Comparison of ENCODE assay signal across 8 cellular contexts in genomic region chr14:31026395-31027096, GRCh38. TPM values are rescaled to one million over a fixed set of nuclear protein-coding genes. Genes with fewer than 3 reads are reported as not detected.
DNase-seq lines count a peak whose midpoint lies in the region; ATAC-seq, FAIRE-seq and TF ChIP-seq lines count a peak whose summit lies in the region.

No MANE protein-coding gene starts in this region.

- peak overlapping the region; percentile 97 for H3K9ac ChIP-seq in mammary epithelial cell (ENCODE audit: insufficient read depth, low read length)

- BruUV-seq in mammary epithelial cell (replicated peaks; lab: Mats Ljungman, UMichigan), result no TSS peak

- in situ Hi-C loops in mammary epithelial cell (cut with MboI; ENCODE audit: low sequenced_read_pairs in 2 of 2), result loop anchor here (5.0 to 10.0 kb wide), 2 partner anchors 46 to 48 kb away; no protein-coding TSS in a partner anchor

- H3K4me2 ChIP-seq in mammary epithelial cell (ENCODE audit: insufficient read depth, low read depth, low read length), result peak overlapping the region; percentile 84

- CTCF ChIA-PET in AG04449 (lab: Yijun Ruan, JAX), result interaction anchor here (1.1 to 1.5 kb wide), 2 partner anchors 33 to 46 kb away, joined by 3 to 4 read pairs; no protein-coding TSS in a partner anchor
- CTCF ChIA-PET in mammary epithelial cell (lab: Charles Lee; ENCODE audit: low non-redundant PET), result interaction anchor here (0.5 to 0.6 kb wide), 2 partner anchors 45 to 124 kb away, joined by 3 to 22 read pairs; no protein-coding TSS in a partner anchor

- intact Hi-C loops in mammary epithelial cell (cut with micrococcal nuclease), result loop anchor here (1.0 to 2.0 kb wide), 3 partner anchors 33 to 56 kb away; no protein-coding TSS in a partner anchor

- H3K9me3 ChIP-seq in WERI-Rb-1 (ENCODE audit: severe bottlenecking), result no peaks in the 10 kb centered on the region
- no peaks in the 10 kb centered on the region for H3K9me3 ChIP-seq in mammary epithelial cell (replicated peaks; ENCODE audit: insufficient read depth, low read length)
- no peaks in the 10 kb centered on the region for H3K9me3 ChIP-seq in small intestine (ENCODE audit: control insufficient read depth, low read depth)

- H3K4me1 ChIP-seq in mammary epithelial cell (ENCODE audit: insufficient read depth, low read length), result peaks cover 18% of the 10 kb centered on the region
- H3K4me1 ChIP-seq in small intestine (ENCODE audit: control insufficient read depth in 2 of 2, insufficient read depth in 1 of 2, low read depth in 1 of 2, low read length in 1 of 2), result peaks cover 0 to 2% of the 10 kb centered on the region in 2 donors

- DNase-seq in AG04449 (ENCODE audit: low read depth, low spot score) (peak; percentile 77), NCI-H2196 (lab: John Stamatoyannopoulos, UW; ENCODE audit: unreplicated experiment) (peak; percentile 94), WERI-Rb-1 (peak; percentile 96), mammary epithelial cell (peak; percentile 95), iPS-NIHi11 (ENCODE audit: low spot score) (peak; percentile 93), small intestine (peak; percentile 96)

- peaks cover 16% of the 10 kb centered on the region for H3K36me3 ChIP-seq in WERI-Rb-1
- peaks cover under 1% of the 10 kb centered on the region for H3K36me3 ChIP-seq in mammary epithelial cell (ENCODE audit: insufficient read depth, low read length)
- H3K36me3 ChIP-seq in small intestine (ENCODE audit: control insufficient read depth in 2 of 2, insufficient read depth in 2 of 2, low read length in 2 of 2), result no peaks in the 10 kb centered on the region

- H2AFZ ChIP-seq in mammary epithelial cell (ENCODE audit: low read depth, low read length), result peak overlapping the region; percentile 93

- H3K27ac ChIP-seq in WERI-Rb-1, result peak overlapping the region; percentile 99
- H3K27ac ChIP-seq in mammary epithelial cell (ENCODE audit: insufficient read depth, low read depth, low read length), result peak overlapping the region; percentile 90
- peak overlapping the region; percentile 97 for H3K27ac ChIP-seq in small intestine (ENCODE audit: low read depth in 1 of 2, low read length in 1 of 2)

- no peak for FAIRE-seq in small intestine (lab: Jason Lieb, UNC)

- ATAC-seq in GM18873 (IDR thresholded peaks at IDR 0.05; ENCODE audit: low FRiP score, unreplicated experiment) (peak; percentile 90), HG03135 (IDR thresholded peaks at IDR 0.05; ENCODE audit: unreplicated experiment) (peak; percentile 93)

- H3K27me3 ChIP-seq in WERI-Rb-1 (ENCODE audit: insufficient read depth, low read depth, severe bottlenecking) (no peaks in the 10 kb centered on the region), mammary epithelial cell (ENCODE audit: insufficient read depth, low read length) (no peaks in the 10 kb centered on the region), small intestine (ENCODE audit: control insufficient read depth in 2 of 2, insufficient read depth in 2 of 2, low read length in 2 of 2) (no peaks in the 10 kb centered on the region)

- H3K4me3 ChIP-seq in AG04449 (ENCODE audit: low read depth, low read length) (peak overlapping the region; percentile 96), WERI-Rb-1 (ENCODE audit: low read depth, low read length) (peak overlapping the region; percentile 98), mammary epithelial cell (replicated peaks in 1 of 3; ENCODE audit: insufficient read depth in 1 of 3, low read depth in 2 of 3, low read length in 3 of 3) (peak overlapping the region; percentile 58 to 96 (median 80)), small intestine (ENCODE audit: low read depth in 1 of 2, low read length in 2 of 2) (peak overlapping the region; percentile 91 to 93)

- 0% methylated on average over 16 of the region's 48 CpGs for WGBS in mammary epithelial cell (ENCODE audit: low coverage, missing lambda C conversion rate)
- 0% methylated on average over 42 to 48 of the region's 48 CpGs for whole genome bisulfite sequencing in small intestine, 3 donors

- POLR2A ChIA-PET in AG04449 (lab: Yijun Ruan, JAX), result interaction anchor here (0.6 to 1.8 kb wide), 10 partner anchors 9 to 394 kb away, joined by 3 to 7 read pairs (median 3); partner anchors contain the start of gene HEATR5A

- no peaks in the 10 kb centered on the region for H4K20me1 ChIP-seq in mammary epithelial cell (ENCODE audit: insufficient read depth, low read length)

- TF ChIP-seq CTCF in AG04449 (IDR thresholded peaks at IDR 0.05; ENCODE audit: insufficient read depth, low read length, missing control alignments), result no peak
- no peak for TF ChIP-seq CTCF in WERI-Rb-1 (IDR thresholded peaks at IDR 0.05; ENCODE audit: low read depth, low read length)
- no peak for TF ChIP-seq CTCF in mammary epithelial cell (conservative IDR thresholded peaks at IDR 0.05 in 1 of 2, IDR thresholded peaks at IDR 0.05 in 1 of 2; ENCODE audit: extremely low read depth in 1 of 2, insufficient read depth in 1 of 2, low read depth in 1 of 2, low read length in 2 of 2)

- dilution Hi-C loops in mammary epithelial cell (cut with HindIII; ENCODE audit: low sequenced_read_pairs), result no loop called here

- peaks cover 61% of the 10 kb centered on the region for H3K79me2 ChIP-seq in mammary epithelial cell (ENCODE audit: insufficient read depth, low read length)

RNA-seq across cellular contexts. Expression of gene STRN3, which starts 0.4 kb away (rescaled TPM):
- 10 to 100 TPM; 52.9 to 76.8 TPM for total RNA-seq in mammary epithelial cell
- polyA plus RNA-seq in mammary epithelial cell, result 15.1 TPM
- polyA minus RNA-seq in mammary epithelial cell, result 47.3 TPM
- polyA plus RNA-seq in small intestine, result 10 to 100 TPM in 2 of 3 donors, 1 to 10 TPM in 1; 9.7 to 13.2 (median 10.5) TPM

RNA-seq across cellular contexts. Expression of gene AP4S1, which starts 1.1 kb away (rescaled TPM):
- total RNA-seq in mammary epithelial cell, result 1 to 10 TPM; 3.2 to 5.3 TPM
- polyA plus RNA-seq in mammary epithelial cell (3.9 TPM), small intestine (1 to 10 TPM; 1.6 to 6.0 (median 5.4) TPM)
- polyA minus RNA-seq in mammary epithelial cell, result 5.5 TPM

Comparison
In these comparisons a context has a peak if more than half of its experiments do, and no peak if none do; other contexts are left out.
1. Peak in every context shown above with its lines: DNase-seq, ATAC-seq, H3K4me3 ChIP-seq and H3K27ac ChIP-seq.